In the genomic region with DNA sequence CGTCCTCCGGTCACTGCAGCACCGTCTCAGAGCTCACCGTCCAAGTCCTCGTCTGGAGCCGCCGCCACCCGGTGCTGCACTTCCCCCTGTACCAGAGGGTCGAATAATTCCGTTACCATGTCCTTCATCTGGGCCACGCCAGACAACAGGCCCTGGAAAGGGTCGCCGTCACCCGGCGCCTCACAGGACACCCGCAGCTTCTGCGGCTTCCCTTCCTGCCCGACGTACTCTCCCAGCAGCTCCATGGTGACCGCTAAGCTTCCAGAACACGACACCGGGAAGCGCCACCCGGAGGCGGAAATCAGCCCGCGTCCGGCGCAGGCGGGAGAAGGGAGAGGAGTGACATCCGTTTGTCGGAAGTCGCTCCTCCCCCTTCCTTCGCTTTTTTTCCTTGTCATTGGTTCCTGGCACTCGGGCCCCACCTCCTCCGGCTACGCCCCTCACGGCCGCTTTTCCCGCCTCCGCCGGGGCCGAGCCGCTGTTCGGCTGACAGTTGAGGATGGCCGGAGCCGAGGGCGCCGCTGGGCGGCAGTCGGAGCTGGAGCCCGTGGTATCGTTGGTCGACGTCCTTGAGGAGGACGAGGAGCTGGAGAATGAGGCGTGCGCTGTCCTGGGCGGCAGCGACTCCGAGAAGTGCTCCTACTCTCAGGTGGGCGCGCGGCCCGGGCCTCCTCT, we compare ENCODE assay signal across 8 cellular contexts.
DNase-seq lines count a peak whose midpoint lies in the region; ATAC-seq and FAIRE-seq lines count a peak whose summit lies in the region.

A gene with protein sequence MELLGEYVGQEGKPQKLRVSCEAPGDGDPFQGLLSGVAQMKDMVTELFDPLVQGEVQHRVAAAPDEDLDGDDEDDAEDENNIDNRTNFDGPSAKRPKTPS (minus strand): TSS at position 273 of the 675 bp plus-strand sequence. CDS start 28 bp downstream, at position 245.
A gene with protein sequence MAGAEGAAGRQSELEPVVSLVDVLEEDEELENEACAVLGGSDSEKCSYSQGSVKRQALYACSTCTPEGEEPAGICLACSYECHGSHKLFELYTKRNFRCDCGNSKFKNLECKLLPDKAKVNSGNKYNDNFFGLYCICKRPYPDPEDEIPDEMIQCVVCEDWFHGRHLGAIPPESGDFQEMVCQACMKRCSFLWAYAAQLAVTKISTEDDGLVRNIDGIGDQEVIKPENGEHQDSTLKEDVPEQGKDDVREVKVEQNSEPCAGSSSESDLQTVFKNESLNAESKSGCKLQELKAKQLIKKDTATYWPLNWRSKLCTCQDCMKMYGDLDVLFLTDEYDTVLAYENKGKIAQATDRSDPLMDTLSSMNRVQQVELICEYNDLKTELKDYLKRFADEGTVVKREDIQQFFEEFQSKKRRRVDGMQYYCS (plus strand): TSS at position 464 of the 675 bp plus-strand sequence. CDS start 36 bp downstream, at position 500.

- no peaks in the 10 kb centered on the region for H3K27me3 ChIP-seq in BLaER1

- H3K9me3 ChIP-seq in BLaER1 = no peaks in the 10 kb centered on the region

- peak; percentile 71 for ATAC-seq in HG03457 (IDR thresholded peaks at IDR 0.05; ENCODE audit: unreplicated experiment)

- H3K4me2 ChIP-seq in BLaER1 = peak within 1 kb of the TSS; percentile 97

- peak; percentile 74 for DNase-seq in GM19239 (ENCODE audit: insufficient read length, low spot score)
- DNase-seq in NCI-H524 treated with DMSO at 0.1 percent for 48 hours (lab: John Stamatoyannopoulos, UW) = peak; percentile 98
- peak; percentile 81 to 84 for DNase-seq in activated CD4-positive, alpha-beta T cell treated with anti-CD3 and anti-CD28 coated beads for 4 hours
- peak; percentile 98 for DNase-seq in kidney tubule cell (ENCODE audit: low spot score)
- DNase-seq in stimulated activated CD4-positive, alpha-beta T cell treated with anti-CD3 and anti-CD28 coated beads, Interleukin-1b, Interleukin-23, amount 100 ng/mL, for 24 hours (ENCODE audit: low read depth in 4 of 4, low spot score in 1 of 4) = peak; percentile 69 to 89 (median 80)

- peak within 1 kb of the TSS; percentile 82 for H3K27ac ChIP-seq in BLaER1
- H3K27ac ChIP-seq in cingulate gyrus (ENCODE audit: low read depth, low read length) = peak within 1 kb of the TSS; percentile 81

- H3K36me3 ChIP-seq in BLaER1 = peaks cover 11% of the 10 kb centered on the region

- H3K9ac ChIP-seq in BLaER1 = peak within 1 kb of the TSS; percentile 89

- peak within 1 kb of the TSS; percentile 96 for H3K4me3 ChIP-seq in BLaER1

- peaks cover 43% of the 10 kb centered on the region for H3K4me1 ChIP-seq in BLaER1

- peaks cover 36% of the 10 kb centered on the region for H4K20me1 ChIP-seq in BLaER1

- FAIRE-seq in GM19239 (lab: Jason Lieb, UNC) = peak; percentile 87

Comparison
In these comparisons a context has a peak if more than half of its experiments do, and no peak if none do; other contexts are left out.
1. Peak in every context shown above with its lines: DNase-seq, ATAC-seq, H3K4me3 ChIP-seq and H3K27ac ChIP-seq.